18 cellular contexts compared by ENCODE assay signal in the genomic region with DNA sequence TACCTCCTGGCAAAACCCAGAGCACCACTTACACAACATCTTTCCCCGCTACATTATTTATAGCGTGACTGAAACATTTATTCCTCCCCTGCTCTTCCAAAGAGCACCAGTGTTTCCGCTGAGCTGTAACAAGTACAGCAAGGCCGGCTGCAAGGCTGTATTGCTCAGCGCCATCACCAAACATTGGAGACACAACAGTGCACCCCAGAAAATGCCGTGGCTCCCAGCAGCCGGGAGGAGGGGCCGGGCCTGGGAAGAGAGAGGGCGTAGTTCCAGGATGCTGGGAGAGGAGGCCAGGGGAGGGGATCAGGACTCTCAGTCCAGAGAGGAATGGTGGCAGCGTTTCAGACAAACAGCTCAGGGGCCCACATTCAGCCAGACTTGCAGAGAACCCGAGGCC.
DNase-seq lines count a peak whose midpoint lies in the region; ATAC-seq, FAIRE-seq and TF ChIP-seq lines count a peak whose summit lies in the region.
"Had no signal": no experiment of that assay in that cellular context is flagged by ENCODE, and none has a peak within 500 bp of the region (broad histone marks: within the 10 kb centered on the region; RNA-seq: fewer than 3 reads in every experiment).

No MANE protein-coding gene starts in this region.

- TF ChIP-seq CTCF in esophagus muscularis mucosa (IDR thresholded peaks at IDR 0.05) (no peak), neural progenitor cell (IDR thresholded peaks at IDR 0.05) (no peak), HepG2 (CRISPR knock-in tag; IDR thresholded peaks at IDR 0.05) (no peak)

- H2AFZ ChIP-seq in neural progenitor cell (replicated peaks) (no peak overlapping the region), HepG2 (ENCODE audit: low read length) (no peak overlapping the region)

- no peaks in the 10 kb centered on the region for H3K36me3 Mint-ChIP-seq in neural progenitor cell
- H3K36me3 Mint-ChIP-seq: naive thymus-derived CD4-positive, alpha-beta T cell; stimulated activated effector memory CD8-positive, alpha-beta T cell treated with anti-CD3 and anti-CD28 coated beads, Interleukin-12 subunit alpha, Interleukin-12 subunit beta, amount 100 ng/mL, for 72 hours had no signal

- H3K9me3 ChIP-seq in esophagus muscularis mucosa (no peaks in the 10 kb centered on the region), neural progenitor cell (ENCODE audit: low read depth) (no peaks in the 10 kb centered on the region), HepG2 (ENCODE audit: low read length) (no peaks in the 10 kb centered on the region)
- H3K9me3 ChIP-seq: heart left ventricle had no signal

- no peak for DNase-seq in left ventricle myocardium superior
- no peak for DNase-seq in Right ventricle myocardium superior
- DNase-seq in esophagus muscularis mucosa (ENCODE audit: extremely low spot score) = no peak
- DNase-seq in neural progenitor cell (ENCODE audit: low spot score) = peak; percentile 46
- no peak for DNase-seq in ACHN
- DNase-seq in NCI-H1436 (lab: John Stamatoyannopoulos, UW) = no peak
- DNase-seq in HepG2 (ENCODE audit: low spot score) = no peak
- DNase-seq: activated naive CD4-positive, alpha-beta T cell treated with anti-CD3 and anti-CD28 coated beads, Interleukin-2, amount 50 U/mL, for 16 hours; central memory CD4-positive, alpha-beta T cell; left colon; naive thymus-derived CD4-positive, alpha-beta T cell; OCI-M1; stimulated activated CD4-positive, alpha-beta T cell treated with anti-CD3 and anti-CD28 coated beads, Interleukin-4, amount 100 ng/mL, for 4 hours had no signal

- H3K36me3 ChIP-seq in esophagus muscularis mucosa = no peaks in the 10 kb centered on the region
- no peaks in the 10 kb centered on the region for H3K36me3 ChIP-seq in neural progenitor cell
- no peaks in the 10 kb centered on the region for H3K36me3 ChIP-seq in HepG2 (replicated peaks in 1 of 2; ENCODE audit: control insufficient read depth in 1 of 2, insufficient read depth in 2 of 2, low read length in 2 of 2)
- H3K36me3 ChIP-seq: heart left ventricle had no signal

- H3K27me3 ChIP-seq in esophagus muscularis mucosa = no peaks in the 10 kb centered on the region
- peaks cover 12% of the 10 kb centered on the region for H3K27me3 ChIP-seq in neural progenitor cell
- H3K27me3 ChIP-seq in HepG2 (ENCODE audit: control insufficient read depth in 1 of 2, insufficient read depth in 2 of 2, low read length in 2 of 2) = 0 out of 5 replicates have a peak, but pooled peaks cover 0 to 5% of the 10 kb centered on the region in 2 experiments
- H3K27me3 ChIP-seq: heart left ventricle had no signal

- peaks cover 9 to 25% (median 23%) of the 10 kb centered on the region in 4 donors for H3K4me1 ChIP-seq in esophagus muscularis mucosa
- peaks cover 39% of the 10 kb centered on the region for H3K4me1 ChIP-seq in neural progenitor cell
- peaks cover 10% of the 10 kb centered on the region for H3K4me1 ChIP-seq in HepG2 (ENCODE audit: insufficient read depth, low read length)

- intact Hi-C loops in left ventricle myocardium superior (cut with micrococcal nuclease) (no loop called here), Right ventricle myocardium superior (cut with DNase I) (no loop called here), esophagus muscularis mucosa (cut with DNase I) (no loop called here), HepG2 (cut with micrococcal nuclease; ENCODE audit: unreplicated experiment) (no loop called here)

- H3K27ac ChIP-seq in esophagus muscularis mucosa (replicated peaks in 1 of 4) = peak overlapping the region in 3 of 4 donors; percentile 5 to 52 (median 42)
- H3K27ac ChIP-seq in neural progenitor cell = no peak overlapping the region
- H3K27ac ChIP-seq in HepG2 (ENCODE audit: extremely low read length, insufficient read depth, low read length) = no peak overlapping the region
- H3K27ac ChIP-seq: VCaP had no signal

- H3K27me3 Mint-ChIP-seq in neural progenitor cell (ENCODE audit: insufficient read depth, low read depth) = peaks cover 19% of the 10 kb centered on the region

- no peak overlapping the region for H3K9ac ChIP-seq in neural progenitor cell
- H3K9ac ChIP-seq in HepG2 (ENCODE audit: insufficient read depth, low read depth, low read length) = no peak overlapping the region

- ATAC-seq in left ventricle myocardium superior (peak; percentile 34), Right ventricle myocardium superior (ENCODE audit: poor library complexity) (no peak), esophagus mucosa (no peak), HepG2 (no peak)
- ATAC-seq: left colon; naive thymus-derived CD4-positive, alpha-beta T cell; SK-N-SH treated with all-trans-retinoic acid at 6 μM for 48 hours; stimulated activated effector memory CD8-positive, alpha-beta T cell treated with anti-CD3 and anti-CD28 coated beads, Interleukin-12 subunit alpha, Interleukin-12 subunit beta, amount 100 ng/mL, for 72 hours had no signal

- H3K4me3 Mint-ChIP-seq in neural progenitor cell = peak overlapping the region; percentile 77
- H3K4me3 Mint-ChIP-seq: naive thymus-derived CD4-positive, alpha-beta T cell; stimulated activated effector memory CD8-positive, alpha-beta T cell treated with anti-CD3 and anti-CD28 coated beads, Interleukin-12 subunit alpha, Interleukin-12 subunit beta, amount 100 ng/mL, for 72 hours had no signal

- H3F3A ChIP-seq in neural progenitor cell (ENCODE audit: low read depth) = peaks cover 23% of the 10 kb centered on the region

- no peak for FAIRE-seq in HepG2 (lab: Jason Lieb, UNC)

- H3K4me1 Mint-ChIP-seq in neural progenitor cell = peaks cover 60% of the 10 kb centered on the region
- H3K4me1 Mint-ChIP-seq: naive thymus-derived CD4-positive, alpha-beta T cell; stimulated activated effector memory CD8-positive, alpha-beta T cell treated with anti-CD3 and anti-CD28 coated beads, Interleukin-12 subunit alpha, Interleukin-12 subunit beta, amount 100 ng/mL, for 72 hours had no signal

- in situ Hi-C loops in ACHN (cut with HindIII; ENCODE audit: low pct_ligation_motif_present, low pct_unique_long_range_greater_than_20kb, low sequenced_read_pairs) (no loop called here), HepG2 (cut with HindIII; ENCODE audit: extremely low pct_ligation_motif_present, low pct_unique_long_range_greater_than_20kb) (no loop called here)

- H4K20me1 ChIP-seq in neural progenitor cell (ENCODE audit: low read depth) (no peaks in the 10 kb centered on the region), HepG2 (ENCODE audit: insufficient read depth, low read length) (no peaks in the 10 kb centered on the region)

- BruUV-seq in HepG2 (replicated peaks; lab: Mats Ljungman, UMichigan) = no TSS peak

- peak overlapping the region; percentile 62 for H3K27ac Mint-ChIP-seq in neural progenitor cell
- H3K27ac Mint-ChIP-seq: naive thymus-derived CD4-positive, alpha-beta T cell; stimulated activated effector memory CD8-positive, alpha-beta T cell treated with anti-CD3 and anti-CD28 coated beads, Interleukin-12 subunit alpha, Interleukin-12 subunit beta, amount 100 ng/mL, for 72 hours had no signal

- peak overlapping the region in 2 of 4 donors; percentile 14 to 25 for H3K4me3 ChIP-seq in esophagus muscularis mucosa
- no peak overlapping the region for H3K4me3 ChIP-seq in neural progenitor cell
- H3K4me3 ChIP-seq in HepG2 (replicated peaks in 1 of 3; ENCODE audit: insufficient read depth in 1 of 3, low read depth in 2 of 3, low read length in 3 of 3) = no peak overlapping the region
- H3K4me3 ChIP-seq: heart left ventricle had no signal

- no peaks in the 10 kb centered on the region for H3K79me2 ChIP-seq in neural progenitor cell (ENCODE audit: low read depth)
- H3K79me2 ChIP-seq in HepG2 (ENCODE audit: insufficient read depth, low read length) = no peaks in the 10 kb centered on the region

- no peak for TF ChIP-seq POLR2A in esophagus muscularis mucosa (IDR thresholded peaks at IDR 0.05; ENCODE audit: low read depth)
- TF ChIP-seq POLR2A in HepG2 (IDR thresholded peaks at IDR 0.05; ENCODE audit: insufficient read depth in 1 of 2, low read depth in 2 of 2, low read length in 2 of 2) = no peak

- no peaks in the 10 kb centered on the region for H3K9me3 Mint-ChIP-seq in neural progenitor cell
- H3K9me3 Mint-ChIP-seq: naive thymus-derived CD4-positive, alpha-beta T cell; stimulated activated effector memory CD8-positive, alpha-beta T cell treated with anti-CD3 and anti-CD28 coated beads, Interleukin-12 subunit alpha, Interleukin-12 subunit beta, amount 100 ng/mL, for 72 hours had no signal

- peak overlapping the region; percentile 58 for H3K4me2 ChIP-seq in neural progenitor cell
- no peak overlapping the region for H3K4me2 ChIP-seq in HepG2 (ENCODE audit: low read depth, low read length)

- TF ChIP-seq RAD21 in HepG2 (CRISPR knock-in tag; IDR thresholded peaks at IDR 0.05) = no peak

- POLR2A ChIA-PET in HepG2 (lab: Yijun Ruan, JAX) = no interaction called here

- no peak for TF ChIP-seq EP300 in esophagus muscularis mucosa (IDR thresholded peaks at IDR 0.05)
- TF ChIP-seq EP300 in HepG2 (IDR thresholded peaks at IDR 0.05; ENCODE audit: low read depth in 2 of 2, low read length in 2 of 2) = no peak
- no peak for TF ChIP-seq EP300 in HepG2 (CRISPR knock-in tag; IDR thresholded peaks at IDR 0.05; ENCODE audit: borderline replicate concordance)

- 28% methylated on average over 11 of the region's 11 CpGs for WGBS in esophagus muscularis mucosa
- 28% methylated on average over 11 of the region's 11 CpGs for WGBS in HepG2 (ENCODE audit: low lambda C conversion rate)

- CTCF ChIA-PET in HepG2 (lab: Yijun Ruan, JAX; ENCODE audit: low intra/inter-chr PET ratio, low total read pairs) = no interaction called here

TF ChIP-seq in HepG2, 621 proteins besides CTCF, POLR2A, EP300 and RAD21 (continues in another document):
- no peak for TF ChIP-seq RFX5 (IDR thresholded peaks at IDR 0.05; ENCODE audit: low read depth, low read length)
- TF ChIP-seq ZNF7 (CRISPR knock-in tag; IDR thresholded peaks at IDR 0.05) = no peak
- TF ChIP-seq ETV5 (CRISPR knock-in tag; IDR thresholded peaks at IDR 0.05; ENCODE audit: borderline replicate concordance) = no peak
- no peak for TF ChIP-seq TCF7L2 (IDR thresholded peaks at IDR 0.05; ENCODE audit: low read depth, low read length)
- TF ChIP-seq U2AF1 (optimal IDR thresholded peaks at IDR 0.05; ENCODE audit: low read depth, low read length) = no peak
- TF ChIP-seq, protein P1, sequence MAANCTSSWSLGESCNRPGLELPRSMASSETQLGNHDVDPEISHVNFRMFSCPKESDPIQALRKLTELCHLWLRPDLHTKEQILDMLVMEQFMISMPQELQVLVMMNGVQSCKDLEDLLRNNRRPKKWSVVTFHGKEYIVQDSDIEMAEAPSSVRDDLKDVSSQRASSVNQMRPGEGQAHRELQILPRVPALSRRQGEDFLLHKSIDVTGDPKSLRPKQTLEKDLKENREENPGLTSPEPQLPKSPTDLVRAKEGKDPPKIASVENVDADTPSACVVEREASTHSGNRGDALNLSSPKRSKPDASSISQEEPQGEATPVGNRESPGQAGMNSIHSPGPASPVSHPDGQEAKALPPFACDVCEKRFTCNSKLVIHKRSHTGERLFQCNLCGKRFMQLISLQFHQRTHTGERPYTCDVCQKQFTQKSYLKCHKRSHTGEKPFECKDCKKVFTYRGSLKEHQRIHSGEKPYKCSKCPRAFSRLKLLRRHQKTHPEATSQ (CRISPR knock-in tag; IDR thresholded peaks at IDR 0.05; ENCODE audit: borderline replicate concordance) = no peak

Comparison
In these comparisons a context has a peak if more than half of its experiments do, and no peak if none do; other contexts are left out.
1. H3K27ac ChIP-seq: peak in esophagus muscularis mucosa (3 of 4); none in neural progenitor cell (single experiment) and HepG2 (single experiment).